27 cellular contexts compared by ENCODE assay signal in the genomic region with DNA sequence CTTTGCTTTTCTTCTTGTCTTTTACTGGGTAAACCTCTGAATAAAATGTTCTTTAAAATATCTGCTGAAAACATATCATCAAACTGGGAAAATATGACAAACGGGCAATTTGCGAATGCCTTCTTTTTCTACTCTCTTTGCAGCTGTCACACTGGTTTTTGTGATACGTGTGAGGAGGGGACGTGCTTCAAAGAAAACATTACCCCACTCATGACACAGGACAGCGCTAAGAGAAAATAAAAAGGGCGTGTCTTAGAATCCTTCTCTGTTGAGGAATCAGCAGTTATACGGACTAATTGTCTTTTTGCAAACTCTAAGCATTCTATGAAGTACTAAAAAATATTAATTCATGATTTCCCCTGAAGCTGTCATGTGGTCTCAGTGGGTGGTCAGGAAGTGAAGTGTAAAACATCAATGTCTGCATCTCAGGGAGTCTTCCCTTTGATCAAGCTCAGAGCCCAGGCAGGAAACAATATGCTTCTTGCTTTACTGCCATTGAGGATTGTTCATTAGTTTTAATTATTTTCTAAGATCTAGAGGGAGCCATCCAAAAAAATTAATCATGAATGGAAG.
DNase-seq lines count a peak whose midpoint lies in the region; ATAC-seq and TF ChIP-seq lines count a peak whose summit lies in the region.
"Had no signal": no experiment of that assay in that cellular context is flagged by ENCODE, and none has a peak within 500 bp of the region (broad histone marks: within the 10 kb centered on the region; RNA-seq: fewer than 3 reads in every experiment).

No MANE protein-coding gene starts in this region.

- no peak overlapping the region for H3K27ac Mint-ChIP-seq in activated T-helper 17 cell treated with anti-CD3 and anti-CD28 coated beads, Interleukin-2, amount 50 U/mL, for 72 hours
- H3K27ac Mint-ChIP-seq: H9; IgD-negative memory B cell; stimulated activated naive B cell treated with anti-CD40 and anti-IgM and Interleukin-4, amounts not matched to agents 10 μg/mL and 1 μg/mL and 100 μg/mL, for 72 hours; T-helper 1 cell treated with Interleukin-12 subunit alpha and Interleukin-12 subunit beta and Interleukin-4 antibody, amounts not matched to agents 30 μg/mL and 1 μg/mL, for 36 hours had no signal

- H4K20me1 ChIP-seq in neural cell (ENCODE audit: insufficient read depth): no peaks in the 10 kb centered on the region

- no peak overlapping the region for H3K4me2 ChIP-seq in neural cell (ENCODE audit: low read length)
- H3K4me2 ChIP-seq: A549 had no signal

- TF ChIP-seq CTCF in neural cell (IDR thresholded peaks at IDR 0.05; ENCODE audit: poor library complexity, severe bottlenecking) (no peak), WERI-Rb-1 (IDR thresholded peaks at IDR 0.05; ENCODE audit: low read depth, low read length) (no peak)

- peak; percentile 62 for TF ChIP-seq EP300 in neural cell (conservative IDR thresholded peaks at IDR 0.05; ENCODE audit: poor library complexity, severe bottlenecking)

- peaks cover 1% of the 10 kb centered on the region for H3K27me3 Mint-ChIP-seq in activated T-cell treated with anti-CD3 and anti-CD28 coated beads, Interleukin-2, amount 50 U/mL, for 4 hours (ENCODE audit: low read depth)
- peaks cover 6% of the 10 kb centered on the region for H3K27me3 Mint-ChIP-seq in activated T-helper 17 cell treated with anti-CD3 and anti-CD28 coated beads, Interleukin-2, amount 50 U/mL, for 72 hours
- H3K27me3 Mint-ChIP-seq: stimulated activated naive B cell treated with anti-CD40 and anti-IgM and Interleukin-4, amounts not matched to agents 10 μg/mL and 1 μg/mL and 100 μg/mL, for 72 hours had no signal

- peaks cover 20% of the 10 kb centered on the region for H3K9me3 Mint-ChIP-seq in activated T-cell treated with anti-CD3 and anti-CD28 coated beads, Interleukin-2, amount 50 U/mL, for 4 hours
- peaks cover 21% of the 10 kb centered on the region for H3K9me3 Mint-ChIP-seq in activated T-helper 17 cell treated with anti-CD3 and anti-CD28 coated beads, Interleukin-2, amount 50 U/mL, for 72 hours

- TF ChIP-seq RAD21 in neural cell (conservative IDR thresholded peaks at IDR 0.05): no peak

- no peak overlapping the region for H3K9ac ChIP-seq in neural cell (ENCODE audit: low read length)

- H3K9me2 ChIP-seq in neural cell (ENCODE audit: insufficient read depth, low read length): no peaks in the 10 kb centered on the region

- H3K36me3 ChIP-seq in neural cell (ENCODE audit: insufficient read depth, low read length) (no peaks in the 10 kb centered on the region), WERI-Rb-1 (no peaks in the 10 kb centered on the region)
- H3K36me3 ChIP-seq: vagina had no signal

- H3K79me2 ChIP-seq in neural cell (replicated peaks; ENCODE audit: insufficient read depth, low read length): no peaks in the 10 kb centered on the region

- ATAC-seq in activated T-cell treated with anti-CD3 and anti-CD28 coated beads, Interleukin-2, amount 50 U/mL, for 4 hours: peak; percentile 43 to 46
- no peak for ATAC-seq in activated T-helper 17 cell treated with anti-CD3 and anti-CD28 coated beads, Interleukin-2, amount 50 U/mL, for 72 hours (replicated peaks)
- ATAC-seq: A549, left ventricle myocardium superior, psoas muscle had no signal

- H3K9me3 ChIP-seq in neural cell (ENCODE audit: low read length) (no peaks in the 10 kb centered on the region), WERI-Rb-1 (ENCODE audit: severe bottlenecking) (no peaks in the 10 kb centered on the region)
- H3K9me3 ChIP-seq: A549, psoas muscle, vagina had no signal

- H3K36me3 Mint-ChIP-seq in activated T-cell treated with anti-CD3 and anti-CD28 coated beads, Interleukin-2, amount 50 U/mL, for 4 hours (ENCODE audit: insufficient read depth): no peaks in the 10 kb centered on the region
- H3K36me3 Mint-ChIP-seq in activated T-helper 17 cell treated with anti-CD3 and anti-CD28 coated beads, Interleukin-2, amount 50 U/mL, for 72 hours (ENCODE audit: low read depth): no peaks in the 10 kb centered on the region
- H3K36me3 Mint-ChIP-seq: IgD-negative memory B cell; stimulated activated naive B cell treated with anti-CD40 and anti-IgM and Interleukin-4, amounts not matched to agents 10 μg/mL and 1 μg/mL and 100 μg/mL, for 72 hours had no signal

- H3F3A ChIP-seq in neural cell (ENCODE audit: insufficient read depth, low read length, poor library complexity, severe bottlenecking): peaks cover 4% of the 10 kb centered on the region

- H3K27me3 ChIP-seq in neural cell (ENCODE audit: insufficient read depth, low read depth, low read length) (no peaks in the 10 kb centered on the region), WERI-Rb-1 (ENCODE audit: insufficient read depth, low read depth, severe bottlenecking) (no peaks in the 10 kb centered on the region)
- H3K27me3 ChIP-seq: vagina had no signal

- peaks cover 17% of the 10 kb centered on the region for H3K4me1 Mint-ChIP-seq in activated T-cell treated with anti-CD3 and anti-CD28 coated beads, Interleukin-2, amount 50 U/mL, for 4 hours (ENCODE audit: low read depth)
- peaks cover 3% of the 10 kb centered on the region for H3K4me1 Mint-ChIP-seq in activated T-helper 17 cell treated with anti-CD3 and anti-CD28 coated beads, Interleukin-2, amount 50 U/mL, for 72 hours
- H3K4me1 Mint-ChIP-seq: IgD-negative memory B cell; stimulated activated naive B cell treated with anti-CD40 and anti-IgM and Interleukin-4, amounts not matched to agents 10 μg/mL and 1 μg/mL and 100 μg/mL, for 72 hours had no signal

- H3K4me3 Mint-ChIP-seq in activated T-cell treated with anti-CD3 and anti-CD28 coated beads, Interleukin-2, amount 50 U/mL, for 4 hours: peak overlapping the region; percentile 52
- peak overlapping the region; percentile 16 for H3K4me3 Mint-ChIP-seq in activated T-helper 17 cell treated with anti-CD3 and anti-CD28 coated beads, Interleukin-2, amount 50 U/mL, for 72 hours
- H3K4me3 Mint-ChIP-seq: H9; IgD-negative memory B cell; stimulated activated naive B cell treated with anti-CD40 and anti-IgM and Interleukin-4, amounts not matched to agents 10 μg/mL and 1 μg/mL and 100 μg/mL, for 72 hours; T-helper 1 cell treated with Interleukin-12 subunit alpha and Interleukin-12 subunit beta and Interleukin-4 antibody, amounts not matched to agents 30 μg/mL and 1 μg/mL, for 36 hours had no signal

- no peak for DNase-seq in activated T-cell treated with anti-CD3 and anti-CD28 coated beads, Interleukin-2, amount 50 U/mL, for 4 hours
- no peak for DNase-seq in activated T-cell treated with anti-CD3 and anti-CD28 coated beads for 4 hours
- peak; percentile 25 for DNase-seq in CMK (ENCODE audit: low read depth)
- no peak for DNase-seq in WERI-Rb-1
- no peak for DNase-seq in NK-92 treated with Interleukin-12 subunit alpha and Interleukin-12 subunit beta, amount 100 ng/mL, for 24 hours (lab: John Stamatoyannopoulos, UW)
- no peak for DNase-seq in stimulated activated CD4-positive, alpha-beta T cell treated with anti-CD3 and anti-CD28 coated beads, Interleukin-2, amount 100 ng/mL, for 24 hours
- DNase-seq: activated CD8-positive, alpha-beta memory T cell treated with anti-CD3 and anti-CD28 coated beads, Interleukin-2, amount 50 U/mL, for 48 hours; activated gamma-delta T cell treated with Interleukin-2 at 50 U/mL for 16 hours; aorta; effector CD4-positive, alpha-beta T cell; H9; islet precursor cell; left ventricle myocardium superior; NCI-H1105 treated with DMSO at 0.1 percent for 48 hours; NCI-H2029; NCI-H226; NCI-H748 treated with DMSO at 0.1 percent for 48 hours; occipital lobe; psoas muscle; stimulated activated naive B cell treated with anti-CD40 and anti-IgM and Interleukin-4, amounts not matched to agents 10 μg/mL and 1 μg/mL and 100 μg/mL, for 72 hours had no signal

- H2AFZ ChIP-seq in neural cell (ENCODE audit: low read depth, low read length): no peak overlapping the region

- no peak overlapping the region for H3K27ac ChIP-seq in neural cell (ENCODE audit: low read length)
- H3K27ac ChIP-seq in WERI-Rb-1: no peak overlapping the region
- H3K27ac ChIP-seq: A549, psoas muscle, RWPE1, vagina had no signal

- no peak overlapping the region for H3K4me3 ChIP-seq in neural cell (ENCODE audit: low read length)
- H3K4me3 ChIP-seq in WERI-Rb-1 (ENCODE audit: low read depth, low read length): no peak overlapping the region
- H3K4me3 ChIP-seq: A549, psoas muscle, vagina had no signal

TF ChIP-seq in neural cell, 6 proteins besides CTCF, POLR2A, EP300 and RAD21:
- TF ChIP-seq REST (IDR thresholded peaks at IDR 0.05; ENCODE audit: borderline replicate concordance) (no peak), POLR2AphosphoS5 (IDR thresholded peaks at IDR 0.05) (peak; percentile 26)
